ENCODE assay signal across 10 cellular contexts in the genomic region with DNA sequence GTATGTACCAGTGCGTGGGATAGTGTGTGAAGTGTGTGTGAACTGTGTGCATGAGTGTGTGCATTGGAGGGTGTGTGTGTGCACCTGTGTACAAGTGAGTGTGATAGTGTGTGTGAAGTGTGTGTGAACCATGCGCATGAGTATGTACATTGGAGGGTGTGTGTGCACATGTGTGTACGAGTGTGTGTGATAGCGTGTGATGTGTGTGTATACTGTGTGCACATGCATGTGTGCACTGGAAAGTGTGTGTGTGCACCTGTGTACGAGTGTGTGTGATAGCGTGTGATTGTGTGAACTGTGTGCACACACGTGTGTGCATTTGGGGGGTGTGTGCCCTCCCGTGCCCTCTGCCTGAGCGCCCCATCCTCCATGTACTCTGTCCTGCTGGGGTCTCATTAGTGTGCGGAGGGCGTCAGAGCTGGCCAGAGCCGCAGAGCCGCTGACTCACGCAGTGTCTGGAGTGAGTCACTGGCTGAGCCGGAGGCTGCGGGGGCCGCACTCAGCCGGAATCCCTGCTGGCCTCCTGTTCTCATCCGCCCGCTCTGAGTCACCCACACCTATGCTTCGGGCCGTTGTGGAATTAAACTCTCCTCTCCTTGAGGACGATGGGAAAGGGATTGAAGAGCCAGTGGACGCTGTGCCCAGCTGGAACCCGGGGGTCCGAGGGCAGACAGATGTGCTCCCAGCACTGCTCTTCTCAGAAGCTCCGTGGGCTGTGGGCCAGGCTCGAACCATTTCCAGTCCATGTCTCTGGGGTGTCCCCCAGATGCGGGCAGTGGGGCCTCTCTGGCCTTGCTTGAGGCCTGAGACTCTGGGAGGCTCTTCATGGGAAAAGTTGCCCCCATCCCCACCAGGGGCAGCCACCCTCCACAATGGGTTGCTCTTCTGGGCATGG. TPM values are rescaled to one million over a fixed set of nuclear protein-coding genes. Genes with fewer than 3 reads are reported as not detected.
A peak's percentile ranks its signal among the peaks of the same experiment; 100 is the strongest.
DNase-seq lines count a peak whose midpoint lies in the region; FAIRE-seq and TF ChIP-seq lines count a peak whose summit lies in the region.
"Had no signal": no experiment of that assay in that cellular context is flagged by ENCODE, and none has a peak within 500 bp of the region (broad histone marks: within the 10 kb centered on the region; RNA-seq: fewer than 3 reads in every experiment).

No MANE protein-coding gene starts in this region.

- no peak for TF ChIP-seq POLR2A in thyroid gland (IDR thresholded peaks at IDR 0.05)

- peaks cover 34% of the 10 kb centered on the region for H3K4me1 ChIP-seq in skeletal muscle satellite cell (ENCODE audit: control insufficient read depth, insufficient read depth, low read length)
- H3K4me1 ChIP-seq in thyroid gland, result no peaks in the 10 kb centered on the region

- H3K4me2 ChIP-seq in skeletal muscle satellite cell (ENCODE audit: low read length), result peak overlapping the region; percentile 68

- no peaks in the 10 kb centered on the region; the same call in 1 of the 2 replicates for H3K9me3 Mint-ChIP-seq in HFFc6
- no peaks in the 10 kb centered on the region for H3K9me3 Mint-ChIP-seq in activated T-helper 2 cell treated with anti-CD3 and anti-CD28 coated beads, Interferon-gamma antibody, Interleukin-2, Interleukin-4, amounts not matched to agents 10 μg/mL and 5 μg/mL and 100 μg/mL, durations not matched to agents 14 hours and 24 hours and 36 hours
- H3K9me3 Mint-ChIP-seq: dendritic cell treated with granulocyte-macrophage colony-stimulating factor and Interleukin-4, amounts not matched to agents 40 ng/mL and 50 ng/mL, for 4 days had no signal

- WGBS in thyroid gland, 2 donors, result 85 to 87% methylated on average over 24 to 26 of the region's 29 CpGs

- DNase-seq in HFFc6, result peak; percentile 93
- DNase-seq in T1000 (lab: John Stamatoyannopoulos, UW), result peak; percentile 80
- DNase-seq in glomerular visceral epithelial cell (ENCODE audit: extremely low spot score), result peak; percentile 96
- DNase-seq in GM19239 (ENCODE audit: insufficient read length, low spot score), result no peak
- no peak for DNase-seq in NCI-H2171 (lab: John Stamatoyannopoulos, UW)
- DNase-seq in activated T-helper 2 cell treated with anti-CD3 and anti-CD28 coated beads, Interferon-gamma antibody, Interleukin-2, Interleukin-4, amounts not matched to agents 10 μg/mL and 5 μg/mL and 100 μg/mL, durations not matched to agents 14 hours and 24 hours and 36 hours (ENCODE audit: low spot score), result no peak
- no peak for DNase-seq in thyroid gland

- H3K36me3 ChIP-seq in skeletal muscle satellite cell (ENCODE audit: insufficient read depth, low read length) (no peaks in the 10 kb centered on the region), thyroid gland (no peaks in the 10 kb centered on the region)

- peaks cover 3% of the 10 kb centered on the region; the same call in 1 of the 2 replicates for H3K27me3 Mint-ChIP-seq in HFFc6 (ENCODE audit: insufficient read depth)
- H3K27me3 Mint-ChIP-seq in activated T-helper 2 cell treated with anti-CD3 and anti-CD28 coated beads, Interferon-gamma antibody, Interleukin-2, Interleukin-4, amounts not matched to agents 10 μg/mL and 5 μg/mL and 100 μg/mL, durations not matched to agents 14 hours and 24 hours and 36 hours (ENCODE audit: low read depth), result peaks cover 3% of the 10 kb centered on the region

- H3K27ac ChIP-seq in thyroid gland, result no peak overlapping the region
- H3K27ac ChIP-seq: SK-N-MC had no signal

- peaks cover 25% of the 10 kb centered on the region for H3K4me1 Mint-ChIP-seq in HFFc6 (ENCODE audit: low read depth)
- no peaks in the 10 kb centered on the region for H3K4me1 Mint-ChIP-seq in activated T-helper 2 cell treated with anti-CD3 and anti-CD28 coated beads, Interferon-gamma antibody, Interleukin-2, Interleukin-4, amounts not matched to agents 10 μg/mL and 5 μg/mL and 100 μg/mL, durations not matched to agents 14 hours and 24 hours and 36 hours (ENCODE audit: low read depth)

- H3K27ac Mint-ChIP-seq in HFFc6, result no peak overlapping the region
- no peak overlapping the region for H3K27ac Mint-ChIP-seq in activated T-helper 2 cell treated with anti-CD3 and anti-CD28 coated beads, Interferon-gamma antibody, Interleukin-2, Interleukin-4, amounts not matched to agents 10 μg/mL and 5 μg/mL and 100 μg/mL, durations not matched to agents 14 hours and 24 hours and 36 hours
- H3K27ac Mint-ChIP-seq: dendritic cell treated with granulocyte-macrophage colony-stimulating factor and Interleukin-4, amounts not matched to agents 40 ng/mL and 50 ng/mL, for 4 days had no signal

- intact Hi-C loops in activated T-helper 2 cell treated with anti-CD3 and anti-CD28 coated beads, Interferon-gamma antibody, Interleukin-2, Interleukin-4, amounts not matched to agents 10 μg/mL and 5 μg/mL and 100 μg/mL, durations not matched to agents 14 hours and 24 hours and 36 hours (cut with micrococcal nuclease), result no loop called here
- intact Hi-C loops in thyroid gland (cut with DNase I), result no loop called here

- H3K9me3 ChIP-seq in skeletal muscle satellite cell (replicated peaks; ENCODE audit: low read length), result no peaks in the 10 kb centered on the region
- no peaks in the 10 kb centered on the region for H3K9me3 ChIP-seq in thyroid gland

- no peak for FAIRE-seq in GM19239 (lab: Jason Lieb, UNC)

- peak overlapping the region; percentile 48 for H3K9ac ChIP-seq in skeletal muscle satellite cell (ENCODE audit: low read depth, low read length)

- H3K27me3 ChIP-seq in skeletal muscle satellite cell (ENCODE audit: control insufficient read depth, insufficient read depth, low read length), result no peaks in the 10 kb centered on the region
- no peaks in the 10 kb centered on the region for H3K27me3 ChIP-seq in thyroid gland

- H3K36me3 Mint-ChIP-seq in HFFc6 (ENCODE audit: low read depth), result peaks cover 11% of the 10 kb centered on the region
- H3K36me3 Mint-ChIP-seq in activated T-helper 2 cell treated with anti-CD3 and anti-CD28 coated beads, Interferon-gamma antibody, Interleukin-2, Interleukin-4, amounts not matched to agents 10 μg/mL and 5 μg/mL and 100 μg/mL, durations not matched to agents 14 hours and 24 hours and 36 hours (ENCODE audit: low read depth), result no peaks in the 10 kb centered on the region

- no peak overlapping the region; the same call in 1 of the 2 replicates for H3K4me3 Mint-ChIP-seq in HFFc6
- no peak overlapping the region for H3K4me3 Mint-ChIP-seq in activated T-helper 2 cell treated with anti-CD3 and anti-CD28 coated beads, Interferon-gamma antibody, Interleukin-2, Interleukin-4, amounts not matched to agents 10 μg/mL and 5 μg/mL and 100 μg/mL, durations not matched to agents 14 hours and 24 hours and 36 hours (ENCODE audit: low read depth)
- H3K4me3 Mint-ChIP-seq: dendritic cell treated with granulocyte-macrophage colony-stimulating factor and Interleukin-4, amounts not matched to agents 40 ng/mL and 50 ng/mL, for 4 days had no signal

- H3K4me3 ChIP-seq in skeletal muscle satellite cell (ENCODE audit: low read length) (peak overlapping the region; percentile 30), thyroid gland (replicated peaks in 1 of 3) (no peak overlapping the region)
- H3K4me3 ChIP-seq: SK-N-MC had no signal

- TF ChIP-seq CTCF in HFFc6 (IDR thresholded peaks at IDR 0.05) (no peak), thyroid gland (IDR thresholded peaks at IDR 0.05) (no peak)

RNA-seq across cellular contexts. Expression of a gene that starts 27.3 kb away (rescaled TPM):
- total RNA-seq in HFFc6 (2021; fragmentation: NEBNext Ultra II Directional; extraction: Animal tissue kit (Norgen Biotek cat#: 25700)), result 10 to 100 TPM; 44.4 to 51.8 (median 48.3) TPM
- 16.5 and 18.6 TPM in 2 replicates for total RNA-seq in skeletal muscle satellite cell (2012; rRNA removed)
- total RNA-seq in activated T-helper 2 cell treated with anti-CD3 and anti-CD28 coated beads, Interferon-gamma antibody, Interleukin-2, Interleukin-4, amounts not matched to agents 10 μg/mL and 5 μg/mL and 100 μg/mL, durations not matched to agents 14 hours and 24 hours and 36 hours, result 101 and 103 TPM in 2 replicates
- 10 to 100 TPM; 42.5 to 59.1 (median 53.0) TPM for total RNA-seq in thyroid gland

Comparison
In these comparisons a context has a peak if more than half of its experiments do, and no peak if none do; other contexts are left out.
1. DNase-seq: peak in HFFc6 (single experiment), T1000 (single experiment) and glomerular visceral epithelial cell (single experiment); none in GM19239 (single experiment), NCI-H2171 (single experiment), activated T-helper 2 cell treated with anti-CD3 and anti-CD28 coated beads, Interferon-gamma antibody, Interleukin-2, Interleukin-4, amounts not matched to agents 10 μg/mL and 5 μg/mL and 100 μg/mL, durations not matched to agents 14 hours and 24 hours and 36 hours (single experiment) and thyroid gland (0 of 2).